In the genomic region with DNA sequence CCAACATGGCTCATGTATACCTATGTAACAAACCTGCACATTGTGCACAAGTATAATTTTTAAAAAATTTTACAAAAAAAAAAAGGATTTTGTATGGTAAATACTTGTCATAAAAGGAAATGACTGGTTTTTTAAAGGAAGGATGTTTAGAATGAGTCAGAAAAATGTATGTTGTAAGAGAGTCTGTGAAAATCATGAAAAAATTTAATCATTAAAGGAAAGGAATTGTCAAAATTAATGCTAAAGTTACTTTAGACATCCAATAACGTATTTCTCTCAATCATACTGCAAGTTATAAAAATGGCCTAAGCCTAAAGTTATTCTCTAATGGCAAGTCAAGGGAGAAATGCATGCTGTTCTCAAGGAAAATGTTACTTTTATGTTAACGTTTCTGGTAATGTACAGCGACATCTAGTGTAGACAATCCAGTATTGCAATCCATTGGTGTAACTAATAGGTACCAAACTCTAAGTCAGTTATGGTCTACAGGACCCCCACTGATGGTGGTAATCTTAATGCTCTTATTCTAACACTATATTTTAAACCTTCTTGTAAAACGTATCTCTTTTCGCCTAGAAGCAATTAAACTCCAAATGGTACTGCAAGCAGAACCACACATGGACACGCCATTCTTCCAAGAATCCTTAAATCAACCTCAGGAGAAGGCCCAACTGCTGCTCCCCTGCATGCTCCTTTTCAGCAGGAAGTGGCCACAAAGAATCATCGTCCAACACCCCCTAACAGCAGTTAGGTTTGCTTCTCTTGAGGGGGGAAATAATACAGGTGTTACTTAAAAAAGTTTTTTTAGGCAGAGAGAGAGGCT, we compare ENCODE assay signal across 8 cellular contexts. TPM values are rescaled to one million over a fixed set of nuclear protein-coding genes. Genes with fewer than 3 reads are reported as not detected.
A peak's percentile ranks its signal among the peaks of the same experiment; 100 is the strongest.
DNase-seq lines count a peak whose midpoint lies in the region; ATAC-seq and TF ChIP-seq lines count a peak whose summit lies in the region.

No MANE protein-coding gene starts in this region.

- H3K27me3 ChIP-seq in HL-60 (ENCODE audit: insufficient read depth, poor library complexity, severe bottlenecking) = no peaks in the 10 kb centered on the region

- H3K36me3 Mint-ChIP-seq in natural killer cell = no peaks in the 10 kb centered on the region

- no peak overlapping the region for H3K4me3 Mint-ChIP-seq in natural killer cell

- intact Hi-C loops in natural killer cell (cut with micrococcal nuclease) = no loop called here

- DNase-seq in DMS153 treated with DMSO at 0.1 percent for 48 hours (lab: John Stamatoyannopoulos, UW; ENCODE audit: unreplicated experiment) (peak; percentile 11), HL-60 (ENCODE audit: low read depth in 1 of 2, low spot score in 1 of 2) (peak in 1 of 2 experiments; percentile 25), OCI-M1 (lab: John Stamatoyannopoulos, UW) (peak; percentile 64), natural killer cell (no peak), NK-92 (lab: John Stamatoyannopoulos, UW; ENCODE audit: unreplicated experiment) (no peak)
- DNase-seq in effector CD4-positive, alpha-beta T cell = peak; percentile 14
- no peak for DNase-seq in stimulated activated CD8-positive, alpha-beta memory T cell treated with anti-CD3 and anti-CD28 coated beads, Interleukin-4, amount 100 ng/mL, for 48 hours

- ATAC-seq in natural killer cell (peak; percentile 63 to 72 (median 70)), HG02798 (IDR thresholded peaks at IDR 0.05; ENCODE audit: poor library complexity, unreplicated experiment) (no peak)

- H3K27ac Mint-ChIP-seq in natural killer cell = no peak overlapping the region

- H3K27me3 Mint-ChIP-seq in natural killer cell (ENCODE audit: low read depth in 2 of 2) = no peaks in the 10 kb centered on the region

- H3K9me3 Mint-ChIP-seq in natural killer cell = no peaks in the 10 kb centered on the region

- no peak overlapping the region for H3K27ac ChIP-seq in HL-60 (replicated peaks)

- peaks cover 3 to 8% of the 10 kb centered on the region in 2 donors for H3K4me1 Mint-ChIP-seq in natural killer cell

- no peak overlapping the region for H3K4me3 ChIP-seq in HL-60 (replicated peaks; ENCODE audit: insufficient read depth, low read length)

- peak; percentile 75 for TF ChIP-seq CTCF in HL-60 (IDR thresholded peaks at IDR 0.05; ENCODE audit: insufficient read depth, low read length)
- peak; percentile 87 for TF ChIP-seq CTCF in natural killer cell (IDR thresholded peaks at IDR 0.05)

RNA-seq across cellular contexts. Expression of gene NCEH1, which starts 35.3 kb away (rescaled TPM):
- 1 to 10 TPM; 3.5 to 6.8 (median 5.3) TPM for total RNA-seq in natural killer cell

Comparison
In these comparisons a context has a peak if more than half of its experiments do, and no peak if none do; other contexts are left out.
1. DNase-seq: peak in DMS153 treated with DMSO at 0.1 percent for 48 hours (single experiment), OCI-M1 (single experiment) and effector CD4-positive, alpha-beta T cell (single experiment); none in natural killer cell (single experiment), NK-92 (single experiment) and stimulated activated CD8-positive, alpha-beta memory T cell treated with anti-CD3 and anti-CD28 coated beads, Interleukin-4, amount 100 ng/mL, for 48 hours (single experiment).